ENCODE assay signal across 1 cellular context in the genomic region with DNA sequence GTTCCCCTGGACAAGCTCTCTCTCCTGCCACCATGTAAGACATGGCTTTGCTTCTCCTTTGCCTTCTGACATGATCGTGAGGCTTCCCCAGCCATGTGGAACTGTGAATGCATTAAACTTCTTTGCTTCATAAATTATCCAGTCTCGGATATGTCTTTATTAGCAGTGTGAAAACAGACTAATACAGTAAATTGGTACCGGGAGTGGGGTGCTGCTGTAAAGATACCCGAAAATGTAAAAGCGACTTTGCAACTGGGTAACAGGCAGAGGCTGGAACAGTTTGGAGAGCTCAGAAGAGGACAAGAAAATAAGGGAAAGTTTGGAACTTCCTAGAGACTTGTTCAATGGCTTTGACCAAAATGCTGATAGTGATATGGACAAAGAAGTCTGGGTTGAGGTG. TPM values are rescaled to one million over a fixed set of nuclear protein-coding genes. Genes with fewer than 3 reads are reported as not detected.
"Had no signal": no experiment of that assay in that cellular context is flagged by ENCODE, and none has a peak within 500 bp of the region (broad histone marks: within the 10 kb centered on the region; RNA-seq: fewer than 3 reads in every experiment).

No MANE protein-coding gene starts in this region.

RNA-seq across cellular contexts. Expression of a gene that starts 46.1 kb away (rescaled TPM):
- total RNA-seq: naive thymus-derived CD8-positive, alpha-beta T cell had no signal
